Comparison of ENCODE assay signal across 8 cellular contexts in the genomic region with DNA sequence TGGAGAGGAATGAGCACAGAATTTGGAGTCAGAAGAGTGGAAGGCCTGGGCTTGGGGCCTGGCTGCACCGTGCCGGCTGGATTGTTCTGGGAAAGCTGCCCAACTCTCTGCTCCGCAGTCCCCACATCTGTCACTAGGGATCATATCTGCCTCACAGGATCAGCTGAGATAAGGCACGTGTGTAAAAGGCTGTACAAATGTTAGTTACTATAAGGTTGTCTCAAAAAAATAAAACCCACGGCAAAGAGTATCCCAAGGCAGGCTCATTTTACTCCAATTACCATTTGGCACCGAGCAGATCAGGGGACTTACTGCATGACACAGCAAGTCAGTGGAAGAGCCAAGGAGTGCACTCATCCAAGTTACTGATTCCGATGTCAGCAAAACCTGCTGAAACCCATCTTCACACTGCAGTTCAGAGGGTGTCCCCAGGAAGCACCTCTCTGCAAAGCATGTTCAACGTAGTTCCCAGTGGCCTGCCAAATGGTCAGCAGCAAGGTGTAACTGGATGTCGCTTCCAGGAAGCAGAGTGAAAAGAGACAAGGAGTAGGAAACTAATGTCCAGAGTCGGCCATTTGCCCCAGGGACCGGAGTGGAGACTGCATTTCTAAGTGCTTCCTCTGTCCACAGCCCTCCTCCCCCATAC. TPM values are rescaled to one million over a fixed set of nuclear protein-coding genes. Genes with fewer than 3 reads are reported as not detected.
DNase-seq lines count a peak whose midpoint lies in the region; ATAC-seq, FAIRE-seq and TF ChIP-seq lines count a peak whose summit lies in the region.

No MANE protein-coding gene starts in this region.

- 14% methylated on average over 9 of the region's 11 CpGs for WGBS in K562 (ENCODE audit: insufficient coverage, low coverage, missing lambda C conversion rate)

- TF ChIP-seq POLR2A in K562 (conservative IDR thresholded peaks at IDR 0.05): no peak

- CTCF ChIA-PET in K562 (lab: Yijun Ruan, JAX; ENCODE audit: low intra/inter-chr PET ratio): no interaction called here
- CTCF ChIA-PET in CD4-positive, alpha-beta T cell (lab: Charles Lee): no interaction called here

- no peak for TF ChIP-seq EP300 in K562 (IDR thresholded peaks at IDR 0.05; ENCODE audit: low read length)

- H3K9me3 ChIP-seq in Loucy (ENCODE audit: insufficient read depth, low read depth, low read length): no peaks in the 10 kb centered on the region
- no peaks in the 10 kb centered on the region for H3K9me3 ChIP-seq in K562 (replicated peaks; ENCODE audit: control insufficient read depth, insufficient read depth, low read depth, low read length)
- no peaks in the 10 kb centered on the region for H3K9me3 ChIP-seq in stomach smooth muscle (ENCODE audit: control insufficient read depth in 2 of 2, low read length in 2 of 2)
- no peaks in the 10 kb centered on the region for H3K9me3 ChIP-seq in CD4-positive, alpha-beta T cell (ENCODE audit: control insufficient read depth, low read length)

- DNase-seq in ACHN (peak; percentile 56), K562 (ENCODE audit: extremely low read depth in 1 of 4, low spot score in 3 of 4) (peak; percentile 26 to 54 (median 32)), iPS-NIHi11 (ENCODE audit: low spot score) (peak; percentile 46)
- no peak for DNase-seq in CD4-positive, alpha-beta T cell

- H3K4me1 ChIP-seq in Loucy (ENCODE audit: insufficient read depth, low read length, poor library complexity, severe bottlenecking) (no peaks in the 10 kb centered on the region), K562 (replicated peaks in 1 of 2; ENCODE audit: control insufficient read depth in 2 of 2, insufficient read depth in 2 of 2, low read length in 2 of 2) (peaks cover 18 to 36% of the 10 kb centered on the region in 2 experiments), stomach smooth muscle (ENCODE audit: control insufficient read depth, insufficient read depth, low read length) (peaks cover 33% of the 10 kb centered on the region)

- in situ Hi-C loops in ACHN (cut with HindIII; ENCODE audit: low pct_ligation_motif_present, low pct_unique_long_range_greater_than_20kb, low sequenced_read_pairs): no loop called here
- in situ Hi-C loops in K562 (cut with MboI): loop anchor here (10.0 kb wide), 1 partner anchor 240 kb away; no protein-coding TSS in a partner anchor

- no peaks in the 10 kb centered on the region for H3F3A ChIP-seq in Loucy (ENCODE audit: low read depth)

- peaks cover 10% of the 10 kb centered on the region for H3K4me1 Mint-ChIP-seq in CD4-positive, alpha-beta T cell (ENCODE audit: low read depth)

- no peaks in the 10 kb centered on the region for H3K9me1 ChIP-seq in K562 (ENCODE audit: control insufficient read depth, insufficient read depth, low read length)

- H3K4me3 ChIP-seq in Loucy (ENCODE audit: low read length, poor library complexity, severe bottlenecking): no peak overlapping the region
- no peak overlapping the region for H3K4me3 ChIP-seq in K562
- peak overlapping the region in 1 of 2 donors; percentile 5 for H3K4me3 ChIP-seq in stomach smooth muscle (ENCODE audit: low read length in 2 of 2)

- intact Hi-C loops in K562 (cut with micrococcal nuclease): loop anchor here (10.0 kb wide), 1 partner anchor 240 kb away; no protein-coding TSS in a partner anchor
- intact Hi-C loops in CD4-positive, alpha-beta T cell (cut with DNase I, micrococcal nuclease): no loop called here

- H3K27me3 ChIP-seq in Loucy (ENCODE audit: insufficient read depth, low read length, poor library complexity, severe bottlenecking): no peaks in the 10 kb centered on the region
- H3K27me3 ChIP-seq in K562 (ENCODE audit: control insufficient read depth in 2 of 2, insufficient read depth in 2 of 2, low read length in 2 of 2): no peaks in the 10 kb centered on the region
- no peaks in the 10 kb centered on the region for H3K27me3 ChIP-seq in stomach smooth muscle (ENCODE audit: control insufficient read depth in 1 of 2, insufficient read depth in 2 of 2, low read length in 2 of 2)
- H3K27me3 ChIP-seq in CD4-positive, alpha-beta T cell (ENCODE audit: control insufficient read depth, insufficient read depth, low read length): no peaks in the 10 kb centered on the region

- H3K27ac Mint-ChIP-seq in CD4-positive, alpha-beta T cell: no peak overlapping the region

- H3K79me2 ChIP-seq in Loucy (ENCODE audit: insufficient read depth, low read length) (peaks cover 7% of the 10 kb centered on the region; the same call in 1 of the 2 replicates), K562 (ENCODE audit: control insufficient read depth, insufficient read depth, low read length) (peaks cover 8% of the 10 kb centered on the region; the same call in 2 of the 3 replicates)

- peak; percentile 80 for FAIRE-seq in K562 (lab: Jason Lieb, UNC)

- ATAC-seq in K562: peak; percentile 11; the same call in 1 of the 3 replicates
- ATAC-seq in HG02759 (IDR thresholded peaks at IDR 0.05; ENCODE audit: unreplicated experiment): no peak
- no peak for ATAC-seq in GM18907 (IDR thresholded peaks at IDR 0.05; ENCODE audit: unreplicated experiment)
- no peak for ATAC-seq in CD4-positive, alpha-beta T cell (ENCODE audit: poor library complexity)

- H3K9me3 Mint-ChIP-seq in CD4-positive, alpha-beta T cell: no peaks in the 10 kb centered on the region

- H3K9me2 ChIP-seq in Loucy (replicated peaks; ENCODE audit: low read depth, low read length): no peaks in the 10 kb centered on the region

- peak overlapping the region; percentile 58; the same call in 2 of the 3 replicates for H3K27ac ChIP-seq in K562 (ENCODE audit: extremely low read depth, low read depth, low read length)
- H3K27ac ChIP-seq in stomach smooth muscle (ENCODE audit: low read length): peak overlapping the region; percentile 73
- H3K27ac ChIP-seq in CD4-positive, alpha-beta T cell (ENCODE audit: low read depth, low read length): no peak overlapping the region

- H3K27me3 Mint-ChIP-seq in CD4-positive, alpha-beta T cell: no peaks in the 10 kb centered on the region

- no peak overlapping the region for H3K4me3 Mint-ChIP-seq in CD4-positive, alpha-beta T cell

- TF ChIP-seq RAD21 in K562 (CRISPR knock-in tag; conservative IDR thresholded peaks at IDR 0.05 in 1 of 2, IDR thresholded peaks at IDR 0.05 in 1 of 2): no peak; a peak in 1 of 4 replicates

- H4K20me1 ChIP-seq in Loucy (ENCODE audit: insufficient read depth, low read length, poor library complexity, severe bottlenecking) (no peaks in the 10 kb centered on the region), K562 (replicated peaks; ENCODE audit: control insufficient read depth, insufficient read depth, low read length) (no peaks in the 10 kb centered on the region)

- POLR2A ChIA-PET in K562 (lab: Yijun Ruan, JAX): no interaction called here
- POLR2A ChIA-PET in CD4-positive, alpha-beta T cell (lab: Charles Lee): no interaction called here

- H3K36me3 ChIP-seq in Loucy (ENCODE audit: insufficient read depth, low read length): no peaks in the 10 kb centered on the region
- no peaks in the 10 kb centered on the region for H3K36me3 ChIP-seq in K562 (ENCODE audit: control insufficient read depth, insufficient read depth, low read length)
- H3K36me3 ChIP-seq in stomach smooth muscle (ENCODE audit: control insufficient read depth in 2 of 2, insufficient read depth in 2 of 2, low read length in 2 of 2): no peaks in the 10 kb centered on the region

- H3K9ac ChIP-seq in Loucy (ENCODE audit: low read depth, low read length, poor library complexity, severe bottlenecking): no peak overlapping the region
- peak overlapping the region; percentile 20 to 46; a peak in 2 of 4 replicates for H3K9ac ChIP-seq in K562 (ENCODE audit: insufficient read depth in 1 of 2, low read depth in 2 of 2, low read length in 2 of 2)
- H3K9ac ChIP-seq in stomach smooth muscle (ENCODE audit: low read length in 2 of 2): peak overlapping the region; percentile 44 to 60

- peak; percentile 29; the same call in 1 of the 2 replicates for TF ChIP-seq CTCF in Loucy (conservative IDR thresholded peaks at IDR 0.05; ENCODE audit: low read length)
- peak in 1 of 3 experiments; percentile 9; a peak in 1 of 6 replicates for TF ChIP-seq CTCF in K562 (IDR thresholded peaks at IDR 0.05 in 2 of 3, conservative IDR thresholded peaks at IDR 0.05 in 1 of 3; ENCODE audit: insufficient read depth in 2 of 3, low read depth in 1 of 3, low read length in 3 of 3)
- no peak for TF ChIP-seq CTCF in CD4-positive, alpha-beta T cell (IDR thresholded peaks at IDR 0.05)

- BruUV-seq in K562 (replicated peaks; lab: Mats Ljungman, UMichigan): no TSS peak

- no peak overlapping the region for H2AFZ ChIP-seq in Loucy (ENCODE audit: low read length)
- H2AFZ ChIP-seq in K562 (ENCODE audit: low read depth, low read length): peak overlapping the region; percentile 77

- H3K4me2 ChIP-seq in Loucy (ENCODE audit: low read depth, low read length, poor library complexity, severe bottlenecking) (no peak overlapping the region), K562 (ENCODE audit: insufficient read depth, low read length) (peak overlapping the region; percentile 65)

- no peaks in the 10 kb centered on the region for H3K36me3 Mint-ChIP-seq in CD4-positive, alpha-beta T cell (ENCODE audit: low read depth)

RNA-seq across cellular contexts. Expression of a gene that starts 18.1 kb away (rescaled TPM):
- total RNA-seq in K562 (2011; cell fraction: chromatin; rRNA removed; ENCODE audit: low replicate concordance): 49.0 and 82.5 TPM in 2 replicates
- total RNA-seq in K562 (2011; cell fraction: nucleolus; rRNA removed): 38.9 and 51.6 TPM in 2 replicates
- 46.1 and 57.6 TPM in 2 replicates for total RNA-seq in K562 (2011; cell fraction: nucleoplasm; rRNA removed)
- total RNA-seq in K562 (2014; rRNA removed): 10.6 and 10.9 TPM in 2 replicates
- 3.4 and 3.7 TPM in 2 replicates for total RNA-seq in K562 (2014; rRNA removed; fragmentation: Illumina TruSeq; extraction: Trizol)
- 3.6 and 5.2 TPM in 2 replicates for total RNA-seq in K562 (2015; rRNA removed; fragmentation: Illumina TruSeq; extraction: Trizol)
- 21.1 TPM in 2 replicates for total RNA-seq in K562 (2021)
- polyA plus RNA-seq in K562 (2011; rRNA removed): 1.2 and 2.6 TPM in 2 replicates
- 2.2 and 2.4 TPM in 2 replicates for polyA plus RNA-seq in K562 (2011; cell fraction: cytosol; rRNA removed)
- polyA plus RNA-seq in K562 (2011; cell fraction: nucleus; rRNA removed): 10.3 and 11.6 TPM in 2 replicates
- 12.8 and 15.5 TPM in 2 replicates for polyA plus RNA-seq in K562 (2012)
- 6.3 and 9.6 TPM in 2 replicates for polyA plus RNA-seq in K562 (2014; fragmentation: Illumina TruSeq; extraction: Trizol)
- under 1 TPM; 0.84 to 0.97 TPM for polyA plus RNA-seq in K562 (2014; fragmentation: Nextera tagmentation; extraction: Ambion mirVana)
- polyA plus RNA-seq in K562 (2014; rRNA removed): 5.6 and 6.9 TPM in 2 replicates
- polyA minus RNA-seq in K562 (2011; rRNA and poly(A)+ RNA removed): 9.5 and 10.3 TPM in 2 replicates
- polyA minus RNA-seq in K562 (2011; cell fraction: cytosol; rRNA and poly(A)+ RNA removed): 10.8 and 14.7 TPM in 2 replicates
- polyA minus RNA-seq in K562 (2011; cell fraction: nucleus; rRNA and poly(A)+ RNA removed): 17.6 and 19.1 TPM in 2 replicates
- 10 to 100 TPM; 55.3 to 58.9 TPM for total RNA-seq in CD4-positive, alpha-beta T cell

RNA-seq across cellular contexts. Expression of a gene that starts 24.6 kb away (rescaled TPM):
- 1.5 TPM in 1 of 2 replicates, not detected in the other for total RNA-seq in K562 (2011; cell fraction: chromatin; rRNA removed; ENCODE audit: low replicate concordance)
- total RNA-seq in K562 (2011; cell fraction: nucleolus; rRNA removed): 0.26 and 1.2 TPM in 2 replicates
- 0.22 TPM in 1 of 2 replicates, not detected in the other for total RNA-seq in K562 (2011; cell fraction: nucleoplasm; rRNA removed)
- not detected in 2 replicates for total RNA-seq in K562 (2014; rRNA removed)
- total RNA-seq in K562 (2014; rRNA removed; fragmentation: Illumina TruSeq; extraction: Trizol): not detected in 2 replicates
- total RNA-seq in K562 (2015; rRNA removed; fragmentation: Illumina TruSeq; extraction: Trizol): not detected in 2 replicates
- total RNA-seq in K562 (2021): not detected in 2 replicates
- 0.31 and 0.50 TPM in 2 replicates for polyA plus RNA-seq in K562 (2011; rRNA removed)
- 0.47 and 0.81 TPM in 2 replicates for polyA plus RNA-seq in K562 (2011; cell fraction: cytosol; rRNA removed)
- 0.25 and 0.57 TPM in 2 replicates for polyA plus RNA-seq in K562 (2011; cell fraction: nucleus; rRNA removed)
- polyA plus RNA-seq in K562 (2012): 0.03 and 0.20 TPM in 2 replicates
- polyA plus RNA-seq in K562 (2014; fragmentation: Illumina TruSeq; extraction: Trizol): not detected in 2 replicates
- under 1 TPM in 1 of 2 experiments, not detected in 1; 0.03 TPM for polyA plus RNA-seq in K562 (2014; fragmentation: Nextera tagmentation; extraction: Ambion mirVana)
- not detected in 2 replicates for polyA plus RNA-seq in K562 (2014; rRNA removed)
- polyA minus RNA-seq in K562 (2011; rRNA and poly(A)+ RNA removed): 0.09 and 2.6 TPM in 2 replicates
- polyA minus RNA-seq in K562 (2011; cell fraction: cytosol; rRNA and poly(A)+ RNA removed): 1.7 TPM in 1 of 2 replicates, not detected in the other
- polyA minus RNA-seq in K562 (2011; cell fraction: nucleus; rRNA and poly(A)+ RNA removed): not detected in 2 replicates
- total RNA-seq in CD4-positive, alpha-beta T cell: not detected

Comparison
In these comparisons a context has a peak if more than half of its experiments do, and no peak if none do; other contexts are left out.
1. DNase-seq: peak in ACHN (single experiment), K562 (4 of 4) and iPS-NIHi11 (single experiment); none in CD4-positive, alpha-beta T cell (0 of 10).